In the genomic region with DNA sequence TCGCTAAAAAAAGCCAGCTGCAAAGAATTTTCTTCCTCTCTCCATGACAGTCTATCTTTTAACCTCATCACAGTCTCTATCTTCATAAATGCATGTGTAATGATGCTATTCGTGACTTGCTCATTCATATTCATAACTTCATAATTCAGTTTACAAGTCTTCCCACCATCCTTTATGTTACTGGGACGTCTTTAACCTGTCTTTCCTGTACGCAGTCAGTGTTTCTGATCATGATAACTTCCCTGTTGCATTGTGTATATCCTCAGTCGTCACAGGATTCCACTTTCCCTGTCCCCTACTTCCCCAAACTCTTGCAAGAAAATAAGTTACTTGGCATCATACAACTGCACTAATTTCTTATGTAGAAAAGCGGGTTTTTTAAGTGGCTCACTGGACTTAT, we compare ENCODE assay signal across 12 cellular contexts.
DNase-seq lines count a peak whose midpoint lies in the region; ATAC-seq and TF ChIP-seq lines count a peak whose summit lies in the region.
"Had no signal": no experiment of that assay in that cellular context is flagged by ENCODE, and none has a peak within 500 bp of the region (broad histone marks: within the 10 kb centered on the region; RNA-seq: fewer than 3 reads in every experiment).

No MANE protein-coding gene starts in this region.

- H2AFZ ChIP-seq in hepatocyte: no peak overlapping the region

- H4K20me1 ChIP-seq in hepatocyte (ENCODE audit: insufficient read depth, poor library complexity, severe bottlenecking): peaks cover 2% of the 10 kb centered on the region

- H3K4me3 Mint-ChIP-seq in activated CD8-positive, alpha-beta memory T cell treated with anti-CD3 and anti-CD28 coated beads, Interleukin-2, amount 10 ng/mL, durations not matched to agents 7 days and 5 days: peak overlapping the region; percentile 90
- peak overlapping the region; percentile 41 for H3K4me3 Mint-ChIP-seq in activated T-helper 1 cell treated with anti-CD3 and anti-CD28 coated beads, Interleukin-12 subunit alpha, Interleukin-12 subunit beta, Interleukin-2, Interleukin-4 antibody, amounts not matched to agents 30 ng/mL and 10 ng/mL and 1 ng/mL, durations not matched to agents 14 hours and 24 hours and 36 hours
- H3K4me3 Mint-ChIP-seq in immature natural killer cell: peak overlapping the region in 1 of 5 donors; percentile 76

- peak overlapping the region; percentile 73 for H3K27ac Mint-ChIP-seq in activated CD8-positive, alpha-beta memory T cell treated with anti-CD3 and anti-CD28 coated beads, Interleukin-2, amount 10 ng/mL, durations not matched to agents 7 days and 5 days
- H3K27ac Mint-ChIP-seq in activated T-helper 1 cell treated with anti-CD3 and anti-CD28 coated beads, Interleukin-12 subunit alpha, Interleukin-12 subunit beta, Interleukin-2, Interleukin-4 antibody, amounts not matched to agents 30 ng/mL and 10 ng/mL and 1 ng/mL, durations not matched to agents 14 hours and 24 hours and 36 hours: no peak overlapping the region
- no peak overlapping the region for H3K27ac Mint-ChIP-seq in immature natural killer cell

- WGBS in hepatocyte (ENCODE audit: low lambda C conversion rate, missing lambda C conversion rate): 76% methylated on average over 6 of the region's 6 CpGs

- H3K4me1 ChIP-seq in hepatocyte (ENCODE audit: insufficient read depth): peaks cover 7% of the 10 kb centered on the region

- peaks cover 17% of the 10 kb centered on the region for H3K36me3 Mint-ChIP-seq in activated CD8-positive, alpha-beta memory T cell treated with anti-CD3 and anti-CD28 coated beads, Interleukin-2, amount 10 ng/mL, durations not matched to agents 7 days and 5 days
- H3K36me3 Mint-ChIP-seq in activated T-helper 1 cell treated with anti-CD3 and anti-CD28 coated beads, Interleukin-12 subunit alpha, Interleukin-12 subunit beta, Interleukin-2, Interleukin-4 antibody, amounts not matched to agents 30 ng/mL and 10 ng/mL and 1 ng/mL, durations not matched to agents 14 hours and 24 hours and 36 hours (ENCODE audit: low read depth): peaks cover 12% of the 10 kb centered on the region
- no peaks in the 10 kb centered on the region for H3K36me3 Mint-ChIP-seq in immature natural killer cell

- no peaks in the 10 kb centered on the region for H3K27me3 Mint-ChIP-seq in activated CD8-positive, alpha-beta memory T cell treated with anti-CD3 and anti-CD28 coated beads, Interleukin-2, amount 10 ng/mL, durations not matched to agents 7 days and 5 days
- no peaks in the 10 kb centered on the region for H3K27me3 Mint-ChIP-seq in activated T-helper 1 cell treated with anti-CD3 and anti-CD28 coated beads, Interleukin-12 subunit alpha, Interleukin-12 subunit beta, Interleukin-2, Interleukin-4 antibody, amounts not matched to agents 30 ng/mL and 10 ng/mL and 1 ng/mL, durations not matched to agents 14 hours and 24 hours and 36 hours (ENCODE audit: insufficient read depth)
- H3K27me3 Mint-ChIP-seq in immature natural killer cell (ENCODE audit: low read depth in 3 of 3): peaks cover 0 to 2% (median 1%) of the 10 kb centered on the region in 3 donors

- ATAC-seq in activated CD8-positive, alpha-beta memory T cell treated with anti-CD3 and anti-CD28 coated beads, Interleukin-2, amount 10 ng/mL, durations not matched to agents 7 days and 5 days: no peak
- no peak for ATAC-seq in HG03460 (IDR thresholded peaks at IDR 0.05; ENCODE audit: unreplicated experiment)

- peaks cover 52% of the 10 kb centered on the region for H3K79me2 ChIP-seq in hepatocyte

- CTCF ChIA-PET in activated CD8-positive, alpha-beta memory T cell treated with anti-CD3 and anti-CD28 coated beads, Interleukin-2, amount 10 ng/mL, durations not matched to agents 7 days and 5 days (lab: Charles Lee): interaction anchor here (0.7 to 2.4 kb wide), 10 partner anchors 11 to 208 kb away, joined by 3 to 7 read pairs (median 4); no protein-coding TSS in a partner anchor

- no peaks in the 10 kb centered on the region for H3K36me3 ChIP-seq in hepatocyte (replicated peaks; ENCODE audit: insufficient read depth, low read depth)
- H3K36me3 ChIP-seq: cardiac muscle cell, transverse colon had no signal

- H3K27ac ChIP-seq in hepatocyte: peak overlapping the region; percentile 74
- H3K27ac ChIP-seq: BLaER1, cardiac muscle cell had no signal

- no peaks in the 10 kb centered on the region for H3K9me2 ChIP-seq in hepatocyte (replicated peaks; ENCODE audit: insufficient read depth)

- H3K4me3 ChIP-seq in hepatocyte: no peak overlapping the region

- intact Hi-C loops in activated T-helper 1 cell treated with anti-CD3 and anti-CD28 coated beads, Interleukin-12 subunit alpha, Interleukin-12 subunit beta, Interleukin-2, Interleukin-4 antibody, amounts not matched to agents 30 ng/mL and 10 ng/mL and 1 ng/mL, durations not matched to agents 14 hours and 24 hours and 36 hours (cut with micrococcal nuclease): loop anchor here (5.0 kb wide), 2 partner anchors 90 to 140 kb away; no protein-coding TSS in a partner anchor

- H3K27me3 ChIP-seq in hepatocyte: no peaks in the 10 kb centered on the region
- H3K27me3 ChIP-seq: transverse colon had no signal

- peaks cover 77% of the 10 kb centered on the region for H3K4me1 Mint-ChIP-seq in activated CD8-positive, alpha-beta memory T cell treated with anti-CD3 and anti-CD28 coated beads, Interleukin-2, amount 10 ng/mL, durations not matched to agents 7 days and 5 days
- peaks cover 72% of the 10 kb centered on the region for H3K4me1 Mint-ChIP-seq in activated T-helper 1 cell treated with anti-CD3 and anti-CD28 coated beads, Interleukin-12 subunit alpha, Interleukin-12 subunit beta, Interleukin-2, Interleukin-4 antibody, amounts not matched to agents 30 ng/mL and 10 ng/mL and 1 ng/mL, durations not matched to agents 14 hours and 24 hours and 36 hours (ENCODE audit: low read depth)
- peaks cover 22 to 43% of the 10 kb centered on the region in 2 donors for H3K4me1 Mint-ChIP-seq in immature natural killer cell

- TF ChIP-seq CTCF in hepatocyte (IDR thresholded peaks at IDR 0.05; ENCODE audit: poor library complexity): no peak

- H3K9me3 ChIP-seq in hepatocyte (ENCODE audit: low read depth): no peaks in the 10 kb centered on the region
- H3K9me3 ChIP-seq: transverse colon had no signal

- DNase-seq in activated CD8-positive, alpha-beta memory T cell treated with anti-CD3 and anti-CD28 coated beads, Interleukin-2, amount 10 ng/mL, durations not matched to agents 7 days and 5 days: no peak
- no peak for DNase-seq in activated CD8-positive, alpha-beta memory T cell treated with anti-CD3 and anti-CD28 coated beads for 24 hours
- no peak for DNase-seq in activated T-helper 1 cell treated with anti-CD3 and anti-CD28 coated beads, Interleukin-12 subunit alpha, Interleukin-12 subunit beta, Interleukin-2, Interleukin-4 antibody, amounts not matched to agents 30 ng/mL and 10 ng/mL and 1 ng/mL, durations not matched to agents 14 hours and 24 hours and 36 hours (ENCODE audit: low spot score)
- DNase-seq in hepatocyte (ENCODE audit: low spot score) (no peak), superior temporal gyrus (ENCODE audit: extremely low spot score) (peak; percentile 56), SK-N-DZ (ENCODE audit: low spot score) (no peak), immature natural killer cell (no peak)
- DNase-seq: activated CD4-positive, alpha-beta T cell treated with anti-CD3 and anti-CD28 coated beads for 1 hour; transverse colon had no signal

- H3K9me3 Mint-ChIP-seq in activated CD8-positive, alpha-beta memory T cell treated with anti-CD3 and anti-CD28 coated beads, Interleukin-2, amount 10 ng/mL, durations not matched to agents 7 days and 5 days (ENCODE audit: low read depth): no peaks in the 10 kb centered on the region
- H3K9me3 Mint-ChIP-seq in activated T-helper 1 cell treated with anti-CD3 and anti-CD28 coated beads, Interleukin-12 subunit alpha, Interleukin-12 subunit beta, Interleukin-2, Interleukin-4 antibody, amounts not matched to agents 30 ng/mL and 10 ng/mL and 1 ng/mL, durations not matched to agents 14 hours and 24 hours and 36 hours: no peaks in the 10 kb centered on the region
- no peaks in the 10 kb centered on the region for H3K9me3 Mint-ChIP-seq in immature natural killer cell

- peak overlapping the region; percentile 90 for H3K4me2 ChIP-seq in hepatocyte
